ENCODE assay signal across 8 cellular contexts in genomic region chr16:3099732-3100499, GRCh38. TPM values are rescaled to one million over a fixed set of nuclear protein-coding genes. Genes with fewer than 3 reads are reported as not detected.
A peak's percentile ranks its signal among the peaks of the same experiment; 100 is the strongest.
DNase-seq lines count a peak whose midpoint lies in the region; ATAC-seq and TF ChIP-seq lines count a peak whose summit lies in the region.

No MANE protein-coding gene starts in this region.

- H3K9me3 ChIP-seq in adipocyte (ENCODE audit: control insufficient read depth, low read length) (no peaks in the 10 kb centered on the region), vagina (no peaks in the 10 kb centered on the region)

- H3K4me3 ChIP-seq in adipocyte (ENCODE audit: low read length) (peak overlapping the region; percentile 12), vagina (peak overlapping the region; percentile 2 to 15)

- H3K36me3 ChIP-seq in adipocyte (ENCODE audit: control insufficient read depth, insufficient read depth, low read length, severe bottlenecking) = no peaks in the 10 kb centered on the region
- H3K36me3 ChIP-seq in vagina = no peaks in the 10 kb centered on the region

- H3K27ac ChIP-seq in C4-2B (peak overlapping the region; percentile 25; the same call in 1 of the 2 replicates), vagina (no peak overlapping the region)

- intact Hi-C loops in left cardiac atrium (cut with DNase I) (loop anchor here in 1 of 2 donors (10.0 kb wide), 1 partner anchor 45 kb away; no protein-coding TSS in a partner anchor), vagina (cut with DNase I) (no loop called here)

- TF ChIP-seq CTCF in C4-2B (conservative IDR thresholded peaks at IDR 0.05) (no peak), vagina (IDR thresholded peaks at IDR 0.05) (no peak)

- H3K27me3 ChIP-seq in adipocyte (replicated peaks; ENCODE audit: control insufficient read depth, insufficient read depth, low read length) = peaks cover 10% of the 10 kb centered on the region
- no peaks in the 10 kb centered on the region for H3K27me3 ChIP-seq in vagina

- DNase-seq in NAMALWA (ENCODE audit: low spot score) (peak; percentile 89), T follicular helper cell (ENCODE audit: low read depth) (peak; percentile 86), adipocyte (ENCODE audit: low read depth) (peak; percentile 95), left cardiac atrium (peak; percentile 93), renal cortical epithelial cell (ENCODE audit: low read depth) (peak; percentile 31), vagina (ENCODE audit: extremely low spot score in 2 of 2) (no peak)

- no peaks in the 10 kb centered on the region for H3K4me1 ChIP-seq in adipocyte (ENCODE audit: control insufficient read depth, insufficient read depth, low read length)
- H3K4me1 ChIP-seq in vagina = peaks cover 5% of the 10 kb centered on the region

- no peak overlapping the region for H3K9ac ChIP-seq in adipocyte (ENCODE audit: low read length)

- no peak for TF ChIP-seq POLR2A in vagina (IDR thresholded peaks at IDR 0.05)

- ATAC-seq in GM21529 (IDR thresholded peaks at IDR 0.05; ENCODE audit: unreplicated experiment) (peak; percentile 64), left cardiac atrium (peak; percentile 92 to 96)

RNA-seq across cellular contexts. Expression of gene ZSCAN10, which starts 0.8 kb away (rescaled TPM):
- total RNA-seq in left cardiac atrium (not detected), renal cortical epithelial cell (not detected in 2 replicates), vagina (not detected)

RNA-seq across cellular contexts. Expression of gene ZNF205, which starts 12.5 kb away (rescaled TPM):
- 1 to 10 TPM; 7.0 to 7.2 TPM for total RNA-seq in left cardiac atrium
- total RNA-seq in renal cortical epithelial cell = 15.2 and 20.5 TPM in 2 replicates
- 14.2 TPM for total RNA-seq in vagina

RNA-seq across cellular contexts. Expression of gene IL32, which starts 34.5 kb away (rescaled TPM):
- total RNA-seq in left cardiac atrium (10 to 100 TPM; 51.7 to 64.0 TPM), renal cortical epithelial cell (261 and 520 TPM in 2 replicates), vagina (13.0 TPM)

RNA-seq across cellular contexts. Expression of gene ZNF213, which starts 34.9 kb away (rescaled TPM):
- total RNA-seq in left cardiac atrium (1 to 10 TPM; 6.5 to 6.7 TPM), renal cortical epithelial cell (6.1 and 19.3 TPM in 2 replicates), vagina (7.6 TPM)

RNA-seq across cellular contexts. Expression of gene MMP25, which starts 53.6 kb away (rescaled TPM):
- 1 to 10 TPM; 1.5 to 2.3 TPM for total RNA-seq in left cardiac atrium
- total RNA-seq in renal cortical epithelial cell = under 0.01 and 0.10 TPM in 2 replicates
- 0.25 TPM for total RNA-seq in vagina

Comparison
In these comparisons a context has a peak if more than half of its experiments do, and no peak if none do; other contexts are left out.
1. DNase-seq: peak in NAMALWA (single experiment), T follicular helper cell (single experiment), adipocyte (single experiment), left cardiac atrium (single experiment) and renal cortical epithelial cell (single experiment); none in vagina (0 of 2).